Comparison of ENCODE assay signal across 13 cellular contexts in genomic region chr11:69541501-69542313, GRCh38.
DNase-seq lines count a peak whose midpoint lies in the region; ATAC-seq and TF ChIP-seq lines count a peak whose summit lies in the region.
"Had no signal": no experiment of that assay in that cellular context is flagged by ENCODE, and none has a peak within 500 bp of the region (broad histone marks: within the 10 kb centered on the region; RNA-seq: fewer than 3 reads in every experiment).

No MANE protein-coding gene starts in this region.

- H3K36me3 Mint-ChIP-seq in HFFc6 (ENCODE audit: low read depth), result no peaks in the 10 kb centered on the region
- no peaks in the 10 kb centered on the region for H3K36me3 Mint-ChIP-seq in activated naive CD8-positive, alpha-beta T cell treated with anti-CD3 and anti-CD28 coated beads for 36 hours

- H3K4me3 Mint-ChIP-seq in HFFc6, result no peak overlapping the region; the same call in 1 of the 2 replicates
- no peak overlapping the region for H3K4me3 Mint-ChIP-seq in activated naive CD8-positive, alpha-beta T cell treated with anti-CD3 and anti-CD28 coated beads for 36 hours

- ATAC-seq in GM19023 (IDR thresholded peaks at IDR 0.05; ENCODE audit: unreplicated experiment), result no peak
- ATAC-seq: HCT116 had no signal

- H3K4me3 ChIP-seq in epithelial cell of esophagus (ENCODE audit: low read length), result no peak overlapping the region

- peaks cover 26% of the 10 kb centered on the region for H3K4me1 Mint-ChIP-seq in HFFc6 (ENCODE audit: low read depth)
- peaks cover 10% of the 10 kb centered on the region for H3K4me1 Mint-ChIP-seq in activated naive CD8-positive, alpha-beta T cell treated with anti-CD3 and anti-CD28 coated beads for 36 hours

- no peak for TF ChIP-seq CTCF in HFFc6 (IDR thresholded peaks at IDR 0.05)
- no peak for TF ChIP-seq CTCF in epithelial cell of esophagus (IDR thresholded peaks at IDR 0.05; ENCODE audit: insufficient read depth, low read depth, low read length, missing control alignments)

- H3K27ac Mint-ChIP-seq in HFFc6, result peak overlapping the region; percentile 65; the same call in 1 of the 2 replicates
- H3K27ac Mint-ChIP-seq in activated naive CD8-positive, alpha-beta T cell treated with anti-CD3 and anti-CD28 coated beads for 36 hours, result no peak overlapping the region

- H3K9me3 Mint-ChIP-seq in HFFc6, result no peaks in the 10 kb centered on the region
- no peaks in the 10 kb centered on the region for H3K9me3 Mint-ChIP-seq in activated naive CD8-positive, alpha-beta T cell treated with anti-CD3 and anti-CD28 coated beads for 36 hours

- H3K27me3 Mint-ChIP-seq in HFFc6 (ENCODE audit: insufficient read depth), result peaks cover 15% of the 10 kb centered on the region
- H3K27me3 Mint-ChIP-seq in activated naive CD8-positive, alpha-beta T cell treated with anti-CD3 and anti-CD28 coated beads for 36 hours, result peaks cover 13% of the 10 kb centered on the region

- DNase-seq in NCI-H1092 treated with DMSO at 0.1 percent for 48 hours (lab: John Stamatoyannopoulos, UW), result peak; percentile 14
- no peak for DNase-seq in NCI-H1092 (lab: John Stamatoyannopoulos, UW)
- peak; percentile 56 for DNase-seq in HFFc6
- peak; percentile 25 for DNase-seq in epithelial cell of esophagus (ENCODE audit: low read depth)
- DNase-seq in renal cortical epithelial cell (ENCODE audit: low read depth), result peak; percentile 99
- no peak for DNase-seq in activated naive CD8-positive, alpha-beta T cell treated with anti-CD3 and anti-CD28 coated beads for 36 hours
- DNase-seq in activated T-cell treated with anti-CD3 and anti-CD28 coated beads for 4 hours, result no peak
- DNase-seq: DMS53, Kasumi-1, NCI-H2227 treated with DMSO at 0.1 percent for 48 hours, retina had no signal

Comparison
In these comparisons a context has a peak if more than half of its experiments do, and no peak if none do; other contexts are left out.
1. DNase-seq: peak in NCI-H1092 treated with DMSO at 0.1 percent for 48 hours (single experiment), HFFc6 (single experiment), epithelial cell of esophagus (single experiment) and renal cortical epithelial cell (single experiment); none in NCI-H1092 (single experiment), activated naive CD8-positive, alpha-beta T cell treated with anti-CD3 and anti-CD28 coated beads for 36 hours (single experiment) and activated T-cell treated with anti-CD3 and anti-CD28 coated beads for 4 hours (single experiment).